8 cellular contexts compared by ENCODE assay signal in the genomic region with DNA sequence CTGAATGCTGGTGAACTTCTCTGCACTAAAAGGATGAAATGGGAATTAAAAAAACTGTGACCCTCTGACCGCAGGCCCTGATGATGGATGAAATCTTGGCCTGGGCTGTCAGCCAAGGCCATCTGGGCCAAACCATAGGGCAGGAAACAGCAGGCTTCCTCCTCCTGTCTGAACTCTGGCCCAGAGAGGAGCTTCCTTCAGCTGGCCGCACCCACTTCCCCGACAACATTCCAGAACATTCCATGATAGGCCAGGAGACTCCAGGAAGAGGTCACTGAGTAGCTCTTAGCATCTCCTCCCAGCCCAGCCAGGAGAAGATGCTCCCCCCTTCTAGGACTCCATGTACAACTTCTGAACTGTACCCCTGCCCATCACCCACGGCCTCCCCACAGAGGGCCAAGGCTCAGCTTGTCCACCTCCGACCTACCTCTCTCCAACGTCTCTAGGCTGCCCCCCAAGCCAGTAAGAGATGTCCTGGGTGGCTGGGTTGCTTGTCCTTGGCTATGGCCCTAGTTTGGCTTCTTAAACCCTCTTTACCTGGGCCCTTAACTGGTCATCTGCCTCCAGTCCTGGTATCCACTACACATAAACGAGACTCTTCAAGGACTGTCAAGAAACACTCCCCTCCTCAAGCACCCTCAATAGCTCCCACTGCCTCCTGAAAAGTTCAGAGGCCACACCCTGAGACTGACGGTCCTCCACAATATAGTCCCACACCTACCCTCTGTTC. TPM values are rescaled to one million over a fixed set of nuclear protein-coding genes. Genes with fewer than 3 reads are reported as not detected.
A peak's percentile ranks its signal among the peaks of the same experiment; 100 is the strongest.
DNase-seq lines count a peak whose midpoint lies in the region; ATAC-seq and TF ChIP-seq lines count a peak whose summit lies in the region.

No MANE protein-coding gene starts in this region.

- H2AFZ ChIP-seq in parathyroid adenoma = no peak overlapping the region

- H3K36me3 Mint-ChIP-seq in Calu3 (ENCODE audit: insufficient read depth, unreplicated experiment) = peaks cover 35% of the 10 kb centered on the region

- CTCF ChIA-PET in Calu3 (lab: Charles Lee) = no interaction called here

- ATAC-seq in foreskin keratinocyte = no peak
- ATAC-seq in HG02678 (IDR thresholded peaks at IDR 0.05; ENCODE audit: unreplicated experiment) = no peak

- H3K79me2 ChIP-seq in parathyroid adenoma = peaks cover 4% of the 10 kb centered on the region

- no peak overlapping the region for H3K4me2 ChIP-seq in parathyroid adenoma (ENCODE audit: low read length)

- H3K4me1 ChIP-seq in foreskin keratinocyte (peaks cover 10% of the 10 kb centered on the region), parathyroid adenoma (peaks cover 20% of the 10 kb centered on the region), SJCRH30 (peaks cover 4% of the 10 kb centered on the region; the same call in 1 of the 2 replicates)

- H3K36me3 ChIP-seq in parathyroid adenoma (ENCODE audit: control insufficient read depth, insufficient read depth, low read length) = no peaks in the 10 kb centered on the region
- no peaks in the 10 kb centered on the region for H3K36me3 ChIP-seq in SJCRH30

- no peaks in the 10 kb centered on the region for H3K9me3 ChIP-seq in parathyroid adenoma (ENCODE audit: control insufficient read depth, low read length)
- H3K9me3 ChIP-seq in SJCRH30 (replicated peaks) = no peaks in the 10 kb centered on the region

- no TSS peak for BruUV-seq in Calu3 (replicated peaks; lab: Mats Ljungman, UMichigan)

- H3K27me3 ChIP-seq in foreskin keratinocyte (no peaks in the 10 kb centered on the region), parathyroid adenoma (ENCODE audit: control insufficient read depth, insufficient read depth, low read length) (no peaks in the 10 kb centered on the region), SJCRH30 (no peaks in the 10 kb centered on the region)

- no peak overlapping the region for H3K4me3 ChIP-seq in parathyroid adenoma (ENCODE audit: low read depth, low read length)
- no peak overlapping the region for H3K4me3 ChIP-seq in SJCRH30

- peaks cover 58% of the 10 kb centered on the region for H3K4me1 Mint-ChIP-seq in Calu3 (ENCODE audit: low read depth, unreplicated experiment)

- H3K27ac ChIP-seq in foreskin keratinocyte = no peak overlapping the region
- peak overlapping the region; percentile 85 for H3K27ac ChIP-seq in parathyroid adenoma
- H3K27ac ChIP-seq in SJCRH30 = no peak overlapping the region

- intact Hi-C loops in Calu3 (cut with micrococcal nuclease; ENCODE audit: unreplicated experiment) = no loop called here

- TF ChIP-seq CTCF in Calu3 (IDR thresholded peaks at IDR 0.05; ENCODE audit: unreplicated experiment) (no peak), foreskin keratinocyte (conservative IDR thresholded peaks at IDR 0.05) (no peak), parathyroid adenoma (IDR thresholded peaks at IDR 0.05) (no peak)

- H3K27ac Mint-ChIP-seq in Calu3 (ENCODE audit: unreplicated experiment) = peak overlapping the region; percentile 95

- H3K27me3 Mint-ChIP-seq in Calu3 (ENCODE audit: unreplicated experiment) = no peaks in the 10 kb centered on the region

- DNase-seq in Calu3 (peak; percentile 20), SHP77 treated with DMSO at 0.1 percent for 48 hours (lab: John Stamatoyannopoulos, UW) (peak; percentile 20), foreskin keratinocyte (peak; percentile 45 to 61), NCI-H2171 (lab: John Stamatoyannopoulos, UW) (no peak), SJCRH30 (no peak), COLO829 (ENCODE audit: low spot score) (no peak)

- H3K9ac ChIP-seq in parathyroid adenoma = no peak overlapping the region

- H3K9me3 Mint-ChIP-seq in Calu3 (ENCODE audit: low read depth, unreplicated experiment) = no peaks in the 10 kb centered on the region

- H3K4me3 Mint-ChIP-seq in Calu3 (ENCODE audit: low read depth, unreplicated experiment) = peak overlapping the region; percentile 78

RNA-seq across cellular contexts. Expression of a gene that starts 1.7 kb away (rescaled TPM):
- total RNA-seq in Calu3 (2022) = 14.1 and 17.9 TPM in 2 replicates
- 0.41 and 0.60 TPM in 2 replicates for total RNA-seq in foreskin keratinocyte
- polyA plus RNA-seq in foreskin keratinocyte = 0.46 and 0.49 TPM in 2 replicates
- 2.6 and 3.0 TPM in 2 replicates for total RNA-seq in SJCRH30 (2014; rRNA removed; shearing (Covaris generic))

Comparison
In these comparisons a context has a peak if more than half of its experiments do, and no peak if none do; other contexts are left out.
1. DNase-seq: peak in Calu3 (single experiment), SHP77 treated with DMSO at 0.1 percent for 48 hours (single experiment) and foreskin keratinocyte (2 of 2); none in NCI-H2171 (single experiment), SJCRH30 (0 of 2) and COLO829 (single experiment).